ENCODE assay signal across 9 cellular contexts in the genomic region with DNA sequence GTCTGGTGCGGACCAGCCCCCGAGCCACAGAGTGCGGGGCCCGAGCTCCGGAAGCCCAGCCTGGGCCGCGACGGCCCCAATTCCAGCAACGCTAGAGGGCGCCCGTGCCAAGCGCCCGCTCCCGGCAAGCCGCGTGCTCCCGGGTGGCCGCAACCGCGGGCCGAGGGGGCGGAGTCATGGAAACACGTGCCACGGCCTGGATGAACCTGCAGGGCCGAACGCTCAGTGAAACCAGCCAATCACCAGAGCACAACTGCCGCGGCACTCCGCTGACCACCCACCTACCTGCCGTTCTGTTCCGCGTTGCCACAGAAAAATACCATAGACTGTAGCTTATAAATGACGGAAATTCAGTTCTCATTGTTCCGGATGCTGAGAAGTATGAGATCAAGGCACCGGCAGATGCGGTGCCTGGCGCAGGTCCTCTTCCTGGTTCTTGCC.
A peak's percentile ranks its signal among the peaks of the same experiment; 100 is the strongest.
DNase-seq lines count a peak whose midpoint lies in the region; ATAC-seq and TF ChIP-seq lines count a peak whose summit lies in the region.
"Had no signal": no experiment of that assay in that cellular context is flagged by ENCODE, and none has a peak within 500 bp of the region (broad histone marks: within the 10 kb centered on the region; RNA-seq: fewer than 3 reads in every experiment).

No MANE protein-coding gene starts in this region.

- peaks cover 18% of the 10 kb centered on the region for H3K27me3 ChIP-seq in IMR-90 (ENCODE audit: control insufficient read depth, insufficient read depth, low read length)
- H3K27me3 ChIP-seq: BLaER1 treated with 17β-estradiol and CSF1 and Interleukin-3, amounts not matched to agents 10 nM and 100 nM had no signal

- POLR2A ChIA-PET in IMR-90 (lab: Charles Lee; ENCODE audit: unreplicated experiment), result no interaction called here

- no peak overlapping the region for H2AK9ac ChIP-seq in IMR-90 (replicated peaks; ENCODE audit: low read depth, low read length, poor library complexity)

- peak overlapping the region; percentile 48 for H3K4me2 ChIP-seq in IMR-90 (ENCODE audit: low read depth, low read length)
- H3K4me2 ChIP-seq: BLaER1 treated with 17β-estradiol and CSF1 and Interleukin-3, amounts not matched to agents 10 nM and 100 nM had no signal

- ATAC-seq in IMR-90 (ENCODE audit: low read depth), result peak; percentile 64
- peak in 1 of 2 donors; percentile 28 for ATAC-seq in naive B cell (ENCODE audit: low read depth in 2 of 2)
- ATAC-seq in HG03354 (IDR thresholded peaks at IDR 0.05; ENCODE audit: poor library complexity, severe bottlenecking, unreplicated experiment), result no peak

- H2BK20ac ChIP-seq in IMR-90 (ENCODE audit: low read depth, low read length), result no peak overlapping the region

- no peak overlapping the region for H3K56ac ChIP-seq in IMR-90 (ENCODE audit: extremely low read depth, insufficient read depth, low read length)

- H3K36me3 Mint-ChIP-seq in naive B cell, result no peaks in the 10 kb centered on the region

- H4K5ac ChIP-seq in IMR-90 (ENCODE audit: low read depth, low read length), result no peak overlapping the region

- no peak overlapping the region for H2BK15ac ChIP-seq in IMR-90 (ENCODE audit: low read depth, low read length)

- no peak overlapping the region for H4K8ac ChIP-seq in IMR-90 (ENCODE audit: low read depth in 2 of 2, low read length in 2 of 2)

- DNase-seq in IMR-90, result peak; percentile 33
- peak; percentile 74 for DNase-seq in activated T-cell treated with anti-CD3 and anti-CD28 coated beads for 1 hour (ENCODE audit: low read depth)
- peak; percentile 55 to 62 for DNase-seq in erythroblast (lab: John Stamatoyannopoulos, UW)
- DNase-seq in naive B cell, result peak; percentile 12
- peak; percentile 60 for DNase-seq in stimulated activated CD8-positive, alpha-beta memory T cell treated with anti-CD3 and anti-CD28 coated beads, Interleukin-7, amount 100 ng/mL, for 4 hours (ENCODE audit: low read depth in 2 of 2)
- DNase-seq in DMS53 (lab: John Stamatoyannopoulos, UW), result no peak

- peaks cover 0 to 9% (median 4%) of the 10 kb centered on the region in 7 donors for H3K9me3 Mint-ChIP-seq in naive B cell

- peak overlapping the region; percentile 7 to 82 (median 54) for H3K4me3 Mint-ChIP-seq in naive B cell

- peaks cover 38 to 56% (median 41%) of the 10 kb centered on the region in 3 donors for H3K27me3 Mint-ChIP-seq in naive B cell

- dilution Hi-C loops in IMR-90 (cut with HindIII; ENCODE audit: low sequenced_read_pairs, unreplicated experiment), result no loop called here

- WGBS in IMR-90 (ENCODE audit: extremely low coverage in 2 of 2, insufficient read length in 1 of 2), 2 experiments, result 17% methylated on average over 14 of the region's 37 CpGs; no CpG with 5 or more reads in 1 of the 2 experiments

- in situ Hi-C loops in IMR-90 (cut with MboI; ENCODE audit: low sequenced_read_pairs), result no loop called here

- peak overlapping the region in 1 of 6 donors; percentile 27 for H3K27ac Mint-ChIP-seq in naive B cell

- no peak overlapping the region for H3K4ac ChIP-seq in IMR-90 (ENCODE audit: low read depth, low read length)

- H4K91ac ChIP-seq in IMR-90 (ENCODE audit: insufficient read depth, low read depth, low read length), result no peak overlapping the region

- H2AFZ ChIP-seq in IMR-90 (replicated peaks; ENCODE audit: low read length, poor library complexity), result peak overlapping the region; percentile 85

- no peak overlapping the region for H2BK120ac ChIP-seq in IMR-90 (ENCODE audit: low read depth, low read length)

- TF ChIP-seq CTCF in 22Rv1 (IDR thresholded peaks at IDR 0.05), result peak; percentile 93
- peak; percentile 59 for TF ChIP-seq CTCF in IMR-90 (conservative IDR thresholded peaks at IDR 0.05; ENCODE audit: low read depth, low read length)

- no peak overlapping the region for H3K4me3 ChIP-seq in IMR-90 (ENCODE audit: insufficient read depth, low read depth, low read length)
- H3K4me3 ChIP-seq: BLaER1 treated with 17β-estradiol and CSF1 and Interleukin-3, amounts not matched to agents 10 nM and 100 nM had no signal

- peaks cover 4% of the 10 kb centered on the region; the same call in 1 of the 2 replicates for H3K9me1 ChIP-seq in IMR-90 (ENCODE audit: insufficient read depth, low read length)

- BruUV-seq in IMR-90 (replicated peaks; lab: Mats Ljungman, UMichigan), result no TSS peak

- H3K9me3 ChIP-seq in IMR-90 (ENCODE audit: control insufficient read depth, insufficient read depth, low read length), result no peaks in the 10 kb centered on the region

- no peaks in the 10 kb centered on the region for H3K79me1 ChIP-seq in IMR-90 (ENCODE audit: low read depth in 1 of 2, low read length in 2 of 2)

- no peak overlapping the region for H3K14ac ChIP-seq in IMR-90 (replicated peaks; ENCODE audit: low read depth, low read length)

- H3K36me3 ChIP-seq in IMR-90 (ENCODE audit: control insufficient read depth, insufficient read depth, low read length), result no peaks in the 10 kb centered on the region
- H3K36me3 ChIP-seq: BLaER1 treated with 17β-estradiol and CSF1 and Interleukin-3, amounts not matched to agents 10 nM and 100 nM had no signal

- intact Hi-C loops in IMR-90 (cut with micrococcal nuclease), result no loop called here

- H3K18ac ChIP-seq in IMR-90 (ENCODE audit: low read depth, low read length), result no peak overlapping the region

- H3K4me1 ChIP-seq in IMR-90 (ENCODE audit: control insufficient read depth, insufficient read depth, low read length), result peaks cover 10% of the 10 kb centered on the region; the same call in 1 of the 2 replicates

- no peak overlapping the region for H3K27ac ChIP-seq in 22Rv1
- no peak overlapping the region for H3K27ac ChIP-seq in IMR-90 (ENCODE audit: insufficient read depth, low read length)
- H3K27ac ChIP-seq: BLaER1 treated with 17β-estradiol and CSF1 and Interleukin-3, amounts not matched to agents 10 nM and 100 nM had no signal

- peaks cover 0 to 17% (median 0%) of the 10 kb centered on the region in 3 donors for H3K4me1 Mint-ChIP-seq in naive B cell

- H2AK5ac ChIP-seq in IMR-90 (ENCODE audit: low read depth, low read length), result no peak overlapping the region

- peak; percentile 55 for TF ChIP-seq RAD21 in IMR-90 (IDR thresholded peaks at IDR 0.05; ENCODE audit: low read length)

- no peak overlapping the region for H3K23ac ChIP-seq in IMR-90 (ENCODE audit: low read depth, low read length)

- no peak overlapping the region for H3K9ac ChIP-seq in IMR-90 (ENCODE audit: low read depth, low read length)
- H3K9ac ChIP-seq: BLaER1 treated with 17β-estradiol and CSF1 and Interleukin-3, amounts not matched to agents 10 nM and 100 nM had no signal

- H2BK5ac ChIP-seq in IMR-90 (ENCODE audit: low read depth, low read length, poor library complexity, severe bottlenecking), result no peak overlapping the region

- TF ChIP-seq POLR2A in IMR-90 (IDR thresholded peaks at IDR 0.05; ENCODE audit: low read depth, low read length) (no peak), erythroblast (IDR thresholded peaks at IDR 0.05; ENCODE audit: low read length) (no peak)

- no peaks in the 10 kb centered on the region for H4K20me1 ChIP-seq in IMR-90 (ENCODE audit: insufficient read depth, low read length)
- H4K20me1 ChIP-seq: BLaER1 treated with 17β-estradiol and CSF1 and Interleukin-3, amounts not matched to agents 10 nM and 100 nM had no signal

- CTCF ChIA-PET in IMR-90 (lab: Yijun Ruan, JAX), result interaction anchor here (0.6 to 1.3 kb wide), 5 partner anchors 11 to 1017 kb away, joined by 3 to 5 read pairs (median 3); no protein-coding TSS in a partner anchor

TF ChIP-seq in IMR-90, 13 proteins besides CTCF, POLR2A, EP300 and RAD21:
- TF ChIP-seq MAFK (IDR thresholded peaks at IDR 0.05; ENCODE audit: low read depth, low read length) (no peak), RCOR1 (IDR thresholded peaks at IDR 0.05; ENCODE audit: insufficient replicate concordance, low read length) (no peak), FOS (IDR thresholded peaks at IDR 0.05; ENCODE audit: low read depth, low read length) (no peak), MXI1 (IDR thresholded peaks at IDR 0.05; ENCODE audit: borderline replicate concordance, low read depth, low read length) (peak; percentile 28; the same call in 1 of the 2 replicates), MAZ (IDR thresholded peaks at IDR 0.05; ENCODE audit: borderline replicate concordance, low read depth, low read length) (peak; percentile 20; the same call in 1 of the 2 replicates), USF2 (IDR thresholded peaks at IDR 0.05; ENCODE audit: low read depth, low read length) (peak; percentile 68), BHLHE40 (IDR thresholded peaks at IDR 0.05; ENCODE audit: low read depth, low read length) (peak; percentile 84), RFX5 (IDR thresholded peaks at IDR 0.05; ENCODE audit: low read depth, low read length) (no peak)
